ENCODE assay signal across 8 cellular contexts in genomic region chr6:139290787-139291294, GRCh38.
DNase-seq lines count a peak whose midpoint lies in the region; ATAC-seq lines count a peak whose summit lies in the region.

No MANE protein-coding gene starts in this region.

- H3K4me3 ChIP-seq in rectal smooth muscle tissue (ENCODE audit: low read length): no peak overlapping the region

- no peak overlapping the region for H3K9ac ChIP-seq in rectal smooth muscle tissue (ENCODE audit: low read length)

- peak overlapping the region; percentile 78 for H3K27ac ChIP-seq in rectal smooth muscle tissue (ENCODE audit: low read depth, low read length)

- ATAC-seq in GM18907 (IDR thresholded peaks at IDR 0.05; ENCODE audit: unreplicated experiment) (peak; percentile 85), HG03064 (IDR thresholded peaks at IDR 0.05; ENCODE audit: low read depth, unreplicated experiment) (peak; percentile 76)

- H3K27me3 ChIP-seq in rectal smooth muscle tissue (ENCODE audit: control insufficient read depth, insufficient read depth, low read length): no peaks in the 10 kb centered on the region

- no peaks in the 10 kb centered on the region for H3K36me3 ChIP-seq in rectal smooth muscle tissue (ENCODE audit: control insufficient read depth, insufficient read depth, low read length)

- H3K4me1 ChIP-seq in rectal smooth muscle tissue (ENCODE audit: control insufficient read depth, insufficient read depth, low read length): peaks cover 22% of the 10 kb centered on the region

- peak; percentile 85 to 89 for DNase-seq in AML-193 (lab: John Stamatoyannopoulos, UW)
- peak; percentile 59 for DNase-seq in SIG-M5 (lab: John Stamatoyannopoulos, UW)
- peak; percentile 63 for DNase-seq in fibroblast of the conjunctiva (ENCODE audit: low read depth)
- DNase-seq in NCI-H2171 treated with DMSO at 0.1 percent for 48 hours (lab: John Stamatoyannopoulos, UW): no peak
- DNase-seq in stimulated activated CD4-positive, alpha-beta T cell treated with anti-CD3 and anti-CD28 coated beads, Interleukin-12 subunit alpha, Interleukin-12 subunit beta, amount 100 ng/mL, for 4 hours: no peak

Comparison
In these comparisons a context has a peak if more than half of its experiments do, and no peak if none do; other contexts are left out.
1. DNase-seq: peak in AML-193 (2 of 2), SIG-M5 (single experiment) and fibroblast of the conjunctiva (single experiment); none in NCI-H2171 treated with DMSO at 0.1 percent for 48 hours (single experiment) and stimulated activated CD4-positive, alpha-beta T cell treated with anti-CD3 and anti-CD28 coated beads, Interleukin-12 subunit alpha, Interleukin-12 subunit beta, amount 100 ng/mL, for 4 hours (single experiment).